Comparison of ENCODE assay signal across 1 cellular context in the genomic region with DNA sequence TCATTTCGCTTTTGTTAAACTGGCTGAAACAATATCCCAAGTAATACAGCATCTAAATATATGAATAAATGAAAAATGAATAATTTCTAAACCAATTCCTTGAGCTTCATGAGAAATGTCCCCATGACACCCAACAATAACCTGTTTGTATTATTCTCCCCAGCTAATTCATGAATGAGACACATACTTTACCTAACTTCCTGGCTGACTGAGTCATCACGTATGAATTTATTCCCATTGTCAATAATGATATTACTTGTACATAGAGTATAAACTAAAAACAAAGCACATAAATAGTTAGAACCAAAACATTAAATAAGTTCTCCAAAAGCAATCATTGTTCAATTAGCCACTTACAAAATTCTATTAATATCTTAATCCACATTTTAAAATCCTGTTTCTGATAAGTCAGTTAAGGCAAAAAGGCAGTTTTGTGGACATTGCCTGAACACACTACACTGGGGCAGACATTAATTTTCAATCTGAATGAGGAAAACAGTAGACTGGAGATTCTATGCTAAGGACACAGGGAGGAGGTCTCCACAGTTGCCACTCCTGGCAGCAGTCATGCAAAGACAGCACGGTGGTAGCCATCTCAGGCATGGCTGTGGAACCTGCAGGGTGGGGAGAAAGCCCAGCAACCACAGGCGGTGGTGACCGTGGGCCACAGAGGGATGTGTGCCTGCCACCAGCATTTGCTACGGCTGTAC.
TF ChIP-seq lines count a peak whose summit lies in the region.

No MANE protein-coding gene starts in this region.

TF ChIP-seq in IMR-90, 13 proteins besides CTCF, POLR2A, EP300 and RAD21 (continued from another document):
- no peak for TF ChIP-seq CEBPB (IDR thresholded peaks at IDR 0.05; ENCODE audit: low read depth, low read length)
- TF ChIP-seq, protein P1, sequence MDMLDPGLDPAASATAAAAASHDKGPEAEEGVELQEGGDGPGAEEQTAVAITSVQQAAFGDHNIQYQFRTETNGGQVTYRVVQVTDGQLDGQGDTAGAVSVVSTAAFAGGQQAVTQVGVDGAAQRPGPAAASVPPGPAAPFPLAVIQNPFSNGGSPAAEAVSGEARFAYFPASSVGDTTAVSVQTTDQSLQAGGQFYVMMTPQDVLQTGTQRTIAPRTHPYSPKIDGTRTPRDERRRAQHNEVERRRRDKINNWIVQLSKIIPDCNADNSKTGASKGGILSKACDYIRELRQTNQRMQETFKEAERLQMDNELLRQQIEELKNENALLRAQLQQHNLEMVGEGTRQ (IDR thresholded peaks at IDR 0.05; ENCODE audit: low read depth, low read length), result no peak
- no peak for TF ChIP-seq ELK1 (IDR thresholded peaks at IDR 0.05; ENCODE audit: borderline replicate concordance, low read depth, low read length)
- TF ChIP-seq RFX5 (IDR thresholded peaks at IDR 0.05; ENCODE audit: low read depth, low read length), result no peak
- no peak for TF ChIP-seq MAZ (IDR thresholded peaks at IDR 0.05; ENCODE audit: borderline replicate concordance, low read depth, low read length)
- TF ChIP-seq RCOR1 (IDR thresholded peaks at IDR 0.05; ENCODE audit: insufficient replicate concordance, low read length), result no peak
